23 cellular contexts compared by ENCODE assay signal in genomic region chr14:41636492-41637392, GRCh38. TPM values are rescaled to one million over a fixed set of nuclear protein-coding genes. Genes with fewer than 3 reads are reported as not detected.
DNase-seq lines count a peak whose midpoint lies in the region; ATAC-seq, FAIRE-seq and TF ChIP-seq lines count a peak whose summit lies in the region.
"Had no signal": no experiment of that assay in that cellular context is flagged by ENCODE, and none has a peak within 500 bp of the region (broad histone marks: within the 10 kb centered on the region; RNA-seq: fewer than 3 reads in every experiment).

No MANE protein-coding gene starts in this region.

- TF ChIP-seq CTCF in endodermal cell (conservative IDR thresholded peaks at IDR 0.05): peak; percentile 38
- peak; percentile 9 for TF ChIP-seq CTCF in progenitor cell of endocrine pancreas (IDR thresholded peaks at IDR 0.05; ENCODE audit: unreplicated experiment)

- H3K27me3 Mint-ChIP-seq in endodermal cell (ENCODE audit: insufficient read depth) (no peaks in the 10 kb centered on the region), progenitor cell of endocrine pancreas (no peaks in the 10 kb centered on the region)
- H3K27me3 Mint-ChIP-seq: activated CD8-positive, alpha-beta T cell treated with anti-CD3 and anti-CD28 coated beads for 36 hours had no signal

- H3K4me3 ChIP-seq in endodermal cell (ENCODE audit: low read length): no peak overlapping the region
- H3K4me3 ChIP-seq: skin epidermis had no signal

- H3K4me1 Mint-ChIP-seq in endodermal cell (peaks cover 5% of the 10 kb centered on the region), progenitor cell of endocrine pancreas (ENCODE audit: low read depth) (peaks cover 3% of the 10 kb centered on the region)

- no peaks in the 10 kb centered on the region for H3K27me3 ChIP-seq in endodermal cell (ENCODE audit: control insufficient read depth, insufficient read depth, low read length, poor library complexity, severe bottlenecking)
- H3K27me3 ChIP-seq: neutrophil had no signal

- no peak for FAIRE-seq in RCC 7860 (lab: Jason Lieb, UNC)
- FAIRE-seq: GM19239 had no signal

- H3K36me3 Mint-ChIP-seq in endodermal cell (ENCODE audit: low read depth) (no peaks in the 10 kb centered on the region), progenitor cell of endocrine pancreas (ENCODE audit: insufficient read depth) (no peaks in the 10 kb centered on the region)

- H3K9me3 Mint-ChIP-seq in endodermal cell (no peaks in the 10 kb centered on the region), progenitor cell of endocrine pancreas (ENCODE audit: low read depth) (no peaks in the 10 kb centered on the region)
- H3K9me3 Mint-ChIP-seq: activated CD8-positive, alpha-beta T cell treated with anti-CD3 and anti-CD28 coated beads for 36 hours had no signal

- no peak overlapping the region for H3K27ac ChIP-seq in endodermal cell (ENCODE audit: low read depth, low read length)
- H3K27ac ChIP-seq: HL-60, neutrophil, skin epidermis had no signal

- H3K27ac Mint-ChIP-seq in endodermal cell: peak overlapping the region; percentile 22
- no peak overlapping the region for H3K27ac Mint-ChIP-seq in progenitor cell of endocrine pancreas
- H3K27ac Mint-ChIP-seq: activated CD8-positive, alpha-beta T cell treated with anti-CD3 and anti-CD28 coated beads for 36 hours had no signal

- H3K9me3 ChIP-seq in endodermal cell (ENCODE audit: control insufficient read depth, low read length): no peaks in the 10 kb centered on the region
- H3K9me3 ChIP-seq: neutrophil had no signal

- H3K36me3 ChIP-seq in endodermal cell (ENCODE audit: control insufficient read depth, insufficient read depth, low read length): no peaks in the 10 kb centered on the region
- H3K36me3 ChIP-seq: neutrophil had no signal

- peak; percentile 76 for DNase-seq in Daoy (ENCODE audit: low read depth)
- DNase-seq in RCC 7860 (ENCODE audit: low spot score): peak; percentile 13
- peak; percentile 45 for DNase-seq in endodermal cell
- no peak for DNase-seq in progenitor cell of endocrine pancreas (ENCODE audit: low spot score, unreplicated experiment)
- DNase-seq in SIG-M5 treated with dmso at 0.1 percent for 504 hours (lab: John Stamatoyannopoulos, UW; ENCODE audit: unreplicated experiment): no peak
- DNase-seq in activated T-cell treated with anti-CD3 and anti-CD28 coated beads, Interleukin-2, amount 50 U/mL, for 48 hours: no peak
- DNase-seq: activated CD8-positive, alpha-beta T cell treated with anti-CD3 and anti-CD28 coated beads for 36 hours; activated gamma-delta T cell treated with Interleukin-2 at 50 U/mL for 16 hours; C1 segment of cervical spinal cord; EL; HCEC 1CT; mammary epithelial cell; NCI-H1048; NCI-H187 treated with DMSO at 0.1 percent for 48 hours; NCI-H345; NCI-H774; Right ventricle myocardium superior; stimulated activated CD4-positive, alpha-beta T cell treated with anti-CD3 and anti-CD28 coated beads, Interleukin-1b, Interleukin-23, amount 100 ng/mL, for 48 hours had no signal

- ATAC-seq in HG03571 (IDR thresholded peaks at IDR 0.05; ENCODE audit: unreplicated experiment): no peak
- ATAC-seq: activated CD8-positive, alpha-beta T cell treated with anti-CD3 and anti-CD28 coated beads for 36 hours had no signal

- H3K9ac ChIP-seq in endodermal cell (ENCODE audit: extremely low read depth, low read length, poor library complexity, severe bottlenecking): no peak overlapping the region

- H3K4me1 ChIP-seq in endodermal cell (ENCODE audit: control insufficient read depth, insufficient read depth, low read length): no peaks in the 10 kb centered on the region

- 48 to 80% methylated on average over 1 of the region's 2 CpGs for WGBS in endodermal cell (ENCODE audit: insufficient coverage in 1 of 2, insufficient read length in 1 of 2), 2 experiments

- H3K4me3 Mint-ChIP-seq in endodermal cell (no peak overlapping the region), progenitor cell of endocrine pancreas (ENCODE audit: low read depth) (no peak overlapping the region)
- H3K4me3 Mint-ChIP-seq: activated CD8-positive, alpha-beta T cell treated with anti-CD3 and anti-CD28 coated beads for 36 hours had no signal

RNA-seq across cellular contexts. Expression of gene LRFN5, which starts 30.1 kb away (rescaled TPM):
- total RNA-seq in Daoy (2014; rRNA removed; shearing (Covaris generic)): 2.0 and 2.8 TPM in 2 replicates
- total RNA-seq in endodermal cell (1 to 10 TPM; 1.4 to 3.2 TPM), progenitor cell of endocrine pancreas (0.46 and 0.87 TPM in 2 replicates)
- polyA plus RNA-seq in endodermal cell (2013, experiment 1 of 2): 2.7 TPM
- polyA plus RNA-seq in endodermal cell (2013, experiment 2 of 2): 2.5 TPM
- total RNA-seq: activated CD8-positive, alpha-beta T cell treated with anti-CD3 and anti-CD28 coated beads for 36 hours had no signal
- polyA plus RNA-seq: mammary epithelial cell had no signal

Comparison
In these comparisons a context has a peak if more than half of its experiments do, and no peak if none do; other contexts are left out.
1. DNase-seq: peak in Daoy (single experiment), RCC 7860 (single experiment) and endodermal cell (single experiment); none in progenitor cell of endocrine pancreas (single experiment), SIG-M5 treated with dmso at 0.1 percent for 504 hours (single experiment) and activated T-cell treated with anti-CD3 and anti-CD28 coated beads, Interleukin-2, amount 50 U/mL, for 48 hours (0 of 2).